Comparison of ENCODE assay signal across 1 cellular context in the genomic region with DNA sequence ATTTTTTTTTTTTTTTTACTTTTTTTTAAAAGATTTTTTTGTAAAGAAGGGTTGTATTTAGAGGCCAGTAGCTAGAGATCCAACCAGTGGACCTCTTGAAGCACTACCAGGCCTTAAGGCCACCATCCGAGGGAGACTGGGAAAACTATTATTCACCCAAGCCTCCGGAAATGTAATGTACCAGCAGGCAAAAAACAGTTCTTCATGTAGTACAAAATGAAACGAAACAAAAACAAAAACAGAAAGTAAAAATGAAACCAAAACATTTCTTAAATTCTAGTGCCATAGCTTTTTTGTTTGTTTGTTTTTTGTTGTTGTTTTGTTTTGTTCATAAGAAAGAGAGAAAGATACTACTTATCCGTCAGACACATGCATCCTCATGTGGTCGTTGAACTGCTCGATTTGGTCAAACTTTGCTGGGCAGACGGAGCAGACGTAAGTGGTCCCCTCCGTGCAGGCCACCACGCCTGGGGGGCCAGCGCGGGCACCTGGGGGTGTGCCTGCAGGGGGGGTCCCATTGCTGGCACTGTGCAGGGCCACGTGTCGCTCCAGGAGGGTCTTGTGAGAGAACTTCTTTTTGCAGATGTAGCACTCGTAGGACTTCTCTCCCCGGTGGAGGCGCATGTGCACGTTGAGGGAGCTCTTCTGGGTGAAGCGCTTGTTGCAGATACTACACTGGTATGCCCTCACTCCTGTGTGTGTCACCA.
TF ChIP-seq lines count a peak whose summit lies in the region.

No MANE protein-coding gene starts in this region.

TF ChIP-seq in SK-N-SH treated with all-trans-retinoic acid at 6 μM for 48 hours, 23 proteins besides CTCF, POLR2A, EP300 and RAD21 (continued from another document):
- TF ChIP-seq, protein P1, sequence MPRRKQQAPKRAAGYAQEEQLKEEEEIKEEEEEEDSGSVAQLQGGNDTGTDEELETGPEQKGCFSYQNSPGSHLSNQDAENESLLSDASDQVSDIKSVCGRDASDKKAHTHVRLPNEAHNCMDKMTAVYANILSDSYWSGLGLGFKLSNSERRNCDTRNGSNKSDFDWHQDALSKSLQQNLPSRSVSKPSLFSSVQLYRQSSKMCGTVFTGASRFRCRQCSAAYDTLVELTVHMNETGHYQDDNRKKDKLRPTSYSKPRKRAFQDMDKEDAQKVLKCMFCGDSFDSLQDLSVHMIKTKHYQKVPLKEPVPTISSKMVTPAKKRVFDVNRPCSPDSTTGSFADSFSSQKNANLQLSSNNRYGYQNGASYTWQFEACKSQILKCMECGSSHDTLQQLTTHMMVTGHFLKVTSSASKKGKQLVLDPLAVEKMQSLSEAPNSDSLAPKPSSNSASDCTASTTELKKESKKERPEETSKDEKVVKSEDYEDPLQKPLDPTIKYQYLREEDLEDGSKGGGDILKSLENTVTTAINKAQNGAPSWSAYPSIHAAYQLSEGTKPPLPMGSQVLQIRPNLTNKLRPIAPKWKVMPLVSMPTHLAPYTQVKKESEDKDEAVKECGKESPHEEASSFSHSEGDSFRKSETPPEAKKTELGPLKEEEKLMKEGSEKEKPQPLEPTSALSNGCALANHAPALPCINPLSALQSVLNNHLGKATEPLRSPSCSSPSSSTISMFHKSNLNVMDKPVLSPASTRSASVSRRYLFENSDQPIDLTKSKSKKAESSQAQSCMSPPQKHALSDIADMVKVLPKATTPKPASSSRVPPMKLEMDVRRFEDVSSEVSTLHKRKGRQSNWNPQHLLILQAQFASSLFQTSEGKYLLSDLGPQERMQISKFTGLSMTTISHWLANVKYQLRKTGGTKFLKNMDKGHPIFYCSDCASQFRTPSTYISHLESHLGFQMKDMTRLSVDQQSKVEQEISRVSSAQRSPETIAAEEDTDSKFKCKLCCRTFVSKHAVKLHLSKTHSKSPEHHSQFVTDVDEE (CRISPR knock-in tag; IDR thresholded peaks at IDR 0.05): no peak
- no peak for TF ChIP-seq ZC3H10 (CRISPR knock-in tag; IDR thresholded peaks at IDR 0.05)
- TF ChIP-seq ZNF70 (CRISPR knock-in tag; IDR thresholded peaks at IDR 0.05): no peak
- no peak for TF ChIP-seq PPARA (CRISPR knock-in tag; IDR thresholded peaks at IDR 0.05; ENCODE audit: borderline replicate concordance)
- no peak for TF ChIP-seq ESRRG (CRISPR knock-in tag; IDR thresholded peaks at IDR 0.05)
- TF ChIP-seq ZFP3 (CRISPR knock-in tag; IDR thresholded peaks at IDR 0.05): no peak
- TF ChIP-seq RARB (CRISPR knock-in tag; IDR thresholded peaks at IDR 0.05): no peak
- no peak for TF ChIP-seq BACH2 (CRISPR knock-in tag; IDR thresholded peaks at IDR 0.05; ENCODE audit: borderline replicate concordance)
- TF ChIP-seq ZFP30 (CRISPR knock-in tag; IDR thresholded peaks at IDR 0.05): no peak
- TF ChIP-seq, protein P2, sequence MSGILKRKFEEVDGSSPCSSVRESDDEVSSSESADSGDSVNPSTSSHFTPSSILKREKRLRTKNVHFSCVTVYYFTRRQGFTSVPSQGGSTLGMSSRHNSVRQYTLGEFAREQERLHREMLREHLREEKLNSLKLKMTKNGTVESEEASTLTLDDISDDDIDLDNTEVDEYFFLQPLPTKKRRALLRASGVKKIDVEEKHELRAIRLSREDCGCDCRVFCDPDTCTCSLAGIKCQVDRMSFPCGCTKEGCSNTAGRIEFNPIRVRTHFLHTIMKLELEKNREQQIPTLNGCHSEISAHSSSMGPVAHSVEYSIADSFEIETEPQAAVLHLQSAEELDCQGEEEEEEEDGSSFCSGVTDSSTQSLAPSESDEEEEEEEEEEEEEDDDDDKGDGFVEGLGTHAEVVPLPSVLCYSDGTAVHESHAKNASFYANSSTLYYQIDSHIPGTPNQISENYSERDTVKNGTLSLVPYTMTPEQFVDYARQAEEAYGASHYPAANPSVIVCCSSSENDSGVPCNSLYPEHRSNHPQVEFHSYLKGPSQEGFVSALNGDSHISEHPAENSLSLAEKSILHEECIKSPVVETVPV (CRISPR knock-in tag; IDR thresholded peaks at IDR 0.05): no peak
- TF ChIP-seq CSDC2 (CRISPR knock-in tag; IDR thresholded peaks at IDR 0.05): no peak
- no peak for TF ChIP-seq GLIS3 (CRISPR knock-in tag; IDR thresholded peaks at IDR 0.05)
